34 cellular contexts compared by ENCODE assay signal in genomic region chr2:84375020-84375419, GRCh38.
"Had no signal": no experiment of that assay in that cellular context is flagged by ENCODE, and none has a peak within 500 bp of the region (broad histone marks: within the 10 kb centered on the region; RNA-seq: fewer than 3 reads in every experiment).

No MANE protein-coding gene starts in this region.

- DNase-seq: Karpas-422, Kasumi-1, MG63, MM.1S, MV-4-11, NCI-H1048, NCI-H1092, NCI-H1092 treated with DMSO at 0.1 percent for 48 hours, NCI-H1105, NCI-H1105 treated with DMSO at 0.1 percent for 48 hours, NCI-H1417, NCI-H1417 treated with DMSO at 0.1 percent for 48 hours, NCI-H1436, NCI-H1436 treated with DMSO at 0.1 percent for 48 hours, NCI-H146, NCI-H1694, NCI-H1694 treated with DMSO at 0.1 percent for 48 hours, NCI-H187, NCI-H187 treated with DMSO at 0.1 percent for 48 hours, NCI-H1930, NCI-H2029, NCI-H2029 treated with DMSO at 0.1 percent for 48 hours, NCI-H2081, NCI-H2081 treated with DMSO at 0.1 percent for 48 hours, NCI-H2107, NCI-H2171, NCI-H2171 treated with DMSO at 0.1 percent for 48 hours, NCI-H2227 treated with DMSO at 0.1 percent for 48 hours, NCI-H226, NCI-H345, NCI-H446, NCI-H446 treated with DMSO at 0.1 percent for 48 hours, NCI-H510A, NCI-H510A treated with DMSO at 0.1 percent for 48 hours had no signal

- H3K9me3 ChIP-seq: MG63 had no signal

- H3K4me3 ChIP-seq: MG63 had no signal

- H3K27me3 ChIP-seq: MG63 had no signal

- H3K36me3 ChIP-seq: MG63 had no signal
